21 cellular contexts compared by ENCODE assay signal in the genomic region with DNA sequence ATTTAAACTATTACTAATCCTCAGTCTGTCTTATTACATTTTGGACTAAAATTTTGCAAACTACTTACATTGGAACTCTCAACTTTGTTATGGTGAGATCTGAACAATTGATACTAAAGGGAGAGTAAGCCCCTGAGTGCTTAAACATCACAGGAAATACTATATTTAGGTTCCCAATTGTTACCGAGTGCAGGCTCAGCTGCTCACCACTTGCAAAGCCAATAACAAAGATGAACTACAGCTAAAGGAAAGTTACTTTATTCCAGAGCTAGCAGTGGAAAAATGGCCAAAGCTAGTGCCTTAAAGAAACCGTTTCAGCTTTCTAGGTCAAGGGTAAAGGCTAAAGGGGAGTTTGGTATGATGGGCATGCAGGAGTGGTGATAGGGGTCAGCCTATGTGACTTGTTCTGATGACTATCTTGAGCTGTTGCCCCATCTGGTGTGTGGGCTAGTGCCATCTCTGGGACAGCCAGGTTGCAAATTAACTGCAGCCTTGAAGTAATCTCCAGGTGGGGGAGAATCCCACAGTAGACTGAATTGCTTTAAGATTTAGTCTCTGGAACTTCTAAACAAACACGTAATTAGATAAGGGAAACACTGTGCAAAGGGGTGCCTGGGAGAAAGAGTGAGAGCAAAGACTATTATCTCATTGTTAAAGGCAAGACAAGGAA. TPM values are rescaled to one million over a fixed set of nuclear protein-coding genes. Genes with fewer than 3 reads are reported as not detected.
DNase-seq lines count a peak whose midpoint lies in the region; ATAC-seq and TF ChIP-seq lines count a peak whose summit lies in the region.
"Had no signal": no experiment of that assay in that cellular context is flagged by ENCODE, and none has a peak within 500 bp of the region (broad histone marks: within the 10 kb centered on the region; RNA-seq: fewer than 3 reads in every experiment).

No MANE protein-coding gene starts in this region.

- H3K27me3 Mint-ChIP-seq in WTC11 (ENCODE audit: low read depth) = no peaks in the 10 kb centered on the region
- peaks cover 14% of the 10 kb centered on the region for H3K27me3 Mint-ChIP-seq in activated CD4-positive, alpha-beta T cell treated with anti-CD3 and anti-CD28 coated beads for 36 hours

- no peak overlapping the region for H3K9ac ChIP-seq in HUES64 (ENCODE audit: low read depth, low read length)

- peaks cover 11% of the 10 kb centered on the region for H3K4me1 Mint-ChIP-seq in WTC11
- no peaks in the 10 kb centered on the region for H3K4me1 Mint-ChIP-seq in activated CD4-positive, alpha-beta T cell treated with anti-CD3 and anti-CD28 coated beads for 36 hours

- no peak overlapping the region for H3K27ac Mint-ChIP-seq in WTC11
- H3K27ac Mint-ChIP-seq in activated CD4-positive, alpha-beta T cell treated with anti-CD3 and anti-CD28 coated beads for 36 hours = no peak overlapping the region
- H3K27ac Mint-ChIP-seq: activated CD8-positive, alpha-beta memory T cell treated with anti-CD3 and anti-CD28 coated beads, Interleukin-2, amount 10 ng/mL, durations not matched to agents 7 days and 5 days had no signal

- CTCF ChIA-PET in BJ (lab: Yijun Ruan, JAX) = interaction anchor here (0.6 to 13.3 kb wide), 31 partner anchors 8 to 445 kb away, joined by 3 to 492 read pairs (median 4); a partner anchor contains a TSS
- CTCF ChIA-PET in WTC11 (lab: Charles Lee) = interaction anchor here (0.6 to 5.7 kb wide), 38 partner anchors 8 to 464 kb away, joined by 3 to 245 read pairs (median 4); a partner anchor contains a TSS
- CTCF ChIA-PET in activated CD4-positive, alpha-beta T cell treated with anti-CD3 and anti-CD28 coated beads for 36 hours (lab: Charles Lee) = interaction anchor here (0.7 to 15.7 kb wide), 26 partner anchors 7 to 1712 kb away, joined by 3 to 530 read pairs (median 5); a partner anchor contains a TSS

- H3K9me3 ChIP-seq in HUES64 (ENCODE audit: insufficient read depth, low read depth, low read length) = no peaks in the 10 kb centered on the region
- no peaks in the 10 kb centered on the region for H3K9me3 ChIP-seq in mesodermal cell (ENCODE audit: control insufficient read depth, low read length)
- H3K9me3 ChIP-seq: adrenal gland had no signal

- intact Hi-C loops in activated CD4-positive, alpha-beta T cell treated with anti-CD3 and anti-CD28 coated beads for 36 hours (cut with DNase I, micrococcal nuclease) = loop anchor here (1.0 to 2.0 kb wide), 2 partner anchors 388 kb away; no protein-coding TSS in a partner anchor

- 74% methylated on average over 3 of the region's 3 CpGs for WGBS in HUES64
- WGBS in mesodermal cell (ENCODE audit: insufficient coverage in 2 of 2), 2 experiments = 54 to 67% methylated on average over 1 to 2 of the region's 3 CpGs

- ATAC-seq in WTC11 = 0 out of 2 replicates have a peak, but pooled peaks have one; percentile 26
- ATAC-seq in HG03457 (IDR thresholded peaks at IDR 0.05; ENCODE audit: unreplicated experiment) = no peak
- ATAC-seq in activated CD4-positive, alpha-beta T cell treated with anti-CD3 and anti-CD28 coated beads for 36 hours = no peak
- ATAC-seq: esophagus mucosa had no signal

- POLR2A ChIA-PET in BJ (lab: Charles Lee) (no interaction called here), WTC11 (lab: Charles Lee) (no interaction called here)
- POLR2A ChIA-PET in activated CD4-positive, alpha-beta T cell treated with anti-CD3 and anti-CD28 coated beads for 36 hours (lab: Charles Lee) = interaction anchor here (0.6 kb wide), 1 partner anchor 664 kb away, joined by 3 read pairs; no protein-coding TSS in a partner anchor

- 0 out of 2 replicates have a peak overlapping the region, but pooled peaks have one; percentile 11 for H3K27ac ChIP-seq in HUES64 (ENCODE audit: low read depth, low read length)
- H3K27ac ChIP-seq in mesodermal cell (ENCODE audit: low read depth, low read length, severe bottlenecking) = peak overlapping the region; percentile 16
- H3K27ac ChIP-seq: adrenal gland, dorsolateral prefrontal cortex, PC-9, SK-N-MC had no signal

- H3K27me3 ChIP-seq in BJ (ENCODE audit: control insufficient read depth, insufficient read depth, low read length) = no peaks in the 10 kb centered on the region
- H3K27me3 ChIP-seq in HUES64 (ENCODE audit: insufficient read depth, low read length) = no peaks in the 10 kb centered on the region
- H3K27me3 ChIP-seq: adrenal gland had no signal

- H3K36me3 ChIP-seq in BJ (ENCODE audit: control insufficient read depth, insufficient read depth, low read length) = no peaks in the 10 kb centered on the region
- no peaks in the 10 kb centered on the region for H3K36me3 ChIP-seq in HUES64 (ENCODE audit: insufficient read depth, low read length)
- no peaks in the 10 kb centered on the region for H3K36me3 ChIP-seq in mesodermal cell (ENCODE audit: control insufficient read depth, insufficient read depth, low read length)
- H3K36me3 ChIP-seq: adrenal gland had no signal

- H3K4me3 ChIP-seq in BJ (ENCODE audit: low read depth, low read length) (no peak overlapping the region), HUES64 (ENCODE audit: low read length) (no peak overlapping the region), mesodermal cell (ENCODE audit: extremely low read depth, insufficient read depth, low read length, poor library complexity, severe bottlenecking) (no peak overlapping the region)
- H3K4me3 ChIP-seq: adrenal gland, dorsolateral prefrontal cortex, PC-9, SK-N-MC had no signal

- no peaks in the 10 kb centered on the region for H3K4me1 ChIP-seq in HUES64 (ENCODE audit: insufficient read depth, low read length)
- peaks cover 3% of the 10 kb centered on the region for H3K4me1 ChIP-seq in mesodermal cell (ENCODE audit: control insufficient read depth, insufficient read depth, low read length, poor library complexity, severe bottlenecking)
- H3K4me1 ChIP-seq: adrenal gland had no signal

- H3K4me3 Mint-ChIP-seq in WTC11 = no peak overlapping the region
- H3K4me3 Mint-ChIP-seq in activated CD4-positive, alpha-beta T cell treated with anti-CD3 and anti-CD28 coated beads for 36 hours = no peak overlapping the region
- H3K4me3 Mint-ChIP-seq: activated CD8-positive, alpha-beta memory T cell treated with anti-CD3 and anti-CD28 coated beads, Interleukin-2, amount 10 ng/mL, durations not matched to agents 7 days and 5 days had no signal

- no peaks in the 10 kb centered on the region for H3K36me3 Mint-ChIP-seq in WTC11
- no peaks in the 10 kb centered on the region for H3K36me3 Mint-ChIP-seq in activated CD4-positive, alpha-beta T cell treated with anti-CD3 and anti-CD28 coated beads for 36 hours (ENCODE audit: low read depth)
- H3K36me3 Mint-ChIP-seq: activated CD8-positive, alpha-beta memory T cell treated with anti-CD3 and anti-CD28 coated beads, Interleukin-2, amount 10 ng/mL, durations not matched to agents 7 days and 5 days had no signal

- peaks cover 5% of the 10 kb centered on the region for H3K9me3 Mint-ChIP-seq in WTC11
- H3K9me3 Mint-ChIP-seq in activated CD4-positive, alpha-beta T cell treated with anti-CD3 and anti-CD28 coated beads for 36 hours (ENCODE audit: low read depth) = no peaks in the 10 kb centered on the region

- DNase-seq in BJ (ENCODE audit: low read depth) (no peak), WTC11 (ENCODE audit: low spot score) (no peak), DMS79 treated with DMSO at 0.1 percent for 48 hours (lab: John Stamatoyannopoulos, UW) (no peak)
- DNase-seq in stimulated activated CD4-positive, alpha-beta T cell treated with anti-CD3 and anti-CD28 coated beads, Interleukin-2, amount 100 ng/mL, for 24 hours = no peak
- no peak for DNase-seq in activated CD4-positive, alpha-beta T cell treated with anti-CD3 and anti-CD28 coated beads for 36 hours
- DNase-seq: activated effector memory CD4-positive, alpha-beta T cell treated with anti-CD3 and anti-CD28 coated beads, Interleukin-2, amount 50 U/mL, for 16 hours; GOT3; NCI-H1417 treated with DMSO at 0.1 percent for 48 hours; T-helper 9 cell had no signal

- TF ChIP-seq CTCF in BJ (IDR thresholded peaks at IDR 0.05; ENCODE audit: insufficient read depth, low read depth, low read length) (0 out of 2 replicates have a peak, but pooled peaks have one; percentile 1), WTC11 (IDR thresholded peaks at IDR 0.05) (no peak)

RNA-seq across cellular contexts. Expression of a gene that starts 7.8 kb away (rescaled TPM):
- polyA plus RNA-seq in BJ (2011; rRNA removed) = 63.8 and 72.5 TPM in 2 replicates
- 21.3 and 32.4 TPM in 2 replicates for polyA minus RNA-seq in BJ (2011; rRNA and poly(A)+ RNA removed)
- polyA plus RNA-seq in HUES64 (2013, experiment 1 of 2) = 76.8 TPM
- 79.8 TPM for polyA plus RNA-seq in HUES64 (2013, experiment 2 of 2)
- 56.0 to 67.2 TPM (median 62.4 TPM) in 3 replicates for total RNA-seq in WTC11 (2021)
- polyA plus RNA-seq in mesodermal cell (2013, experiment 1 of 2) = 80.4 TPM
- polyA plus RNA-seq in mesodermal cell (2013, experiment 2 of 2) = 91.0 TPM
- total RNA-seq in activated CD4-positive, alpha-beta T cell treated with anti-CD3 and anti-CD28 coated beads for 36 hours = 10 to 100 TPM; 29.6 to 67.0 TPM

RNA-seq across cellular contexts. Expression of a gene that starts 28.4 kb away (rescaled TPM):
- polyA plus RNA-seq in BJ (2011; rRNA removed) = 5.4 and 12.4 TPM in 2 replicates
- 8.5 and 10.2 TPM in 2 replicates for polyA minus RNA-seq in BJ (2011; rRNA and poly(A)+ RNA removed)
- 24.0 TPM for polyA plus RNA-seq in HUES64 (2013, experiment 1 of 2)
- polyA plus RNA-seq in HUES64 (2013, experiment 2 of 2) = 28.0 TPM
- 23.3 to 26.1 TPM (median 23.7 TPM) in 3 replicates for total RNA-seq in WTC11 (2021)
- 16.8 TPM for polyA plus RNA-seq in mesodermal cell (2013, experiment 1 of 2)
- 18.9 TPM for polyA plus RNA-seq in mesodermal cell (2013, experiment 2 of 2)
- total RNA-seq in activated CD4-positive, alpha-beta T cell treated with anti-CD3 and anti-CD28 coated beads for 36 hours = 10 to 100 TPM; 14.4 to 18.9 TPM

RNA-seq across cellular contexts. Expression of a gene that starts 28.6 kb away (rescaled TPM):
- polyA plus RNA-seq in BJ (2011; rRNA removed) = 7.6 and 9.2 TPM in 2 replicates
- 1.0 and 4.2 TPM in 2 replicates for polyA minus RNA-seq in BJ (2011; rRNA and poly(A)+ RNA removed)
- 15.1 TPM for polyA plus RNA-seq in HUES64 (2013, experiment 1 of 2)
- polyA plus RNA-seq in HUES64 (2013, experiment 2 of 2) = 26.6 TPM
- total RNA-seq in WTC11 (2021) = 13.6 to 20.5 TPM (median 14.5 TPM) in 3 replicates
- polyA plus RNA-seq in mesodermal cell (2013, experiment 1 of 2) = 30.8 TPM
- polyA plus RNA-seq in mesodermal cell (2013, experiment 2 of 2) = 29.3 TPM
- total RNA-seq in activated CD4-positive, alpha-beta T cell treated with anti-CD3 and anti-CD28 coated beads for 36 hours = 10 to 100 TPM; 16.1 to 19.5 TPM

RNA-seq across cellular contexts. Expression of a gene that starts 54.7 kb away (rescaled TPM):
- polyA plus RNA-seq in BJ (2011; rRNA removed) = 0.01 TPM in 1 of 2 replicates, not detected in the other
- polyA minus RNA-seq in BJ (2011; rRNA and poly(A)+ RNA removed) = not detected in 2 replicates
- polyA plus RNA-seq in HUES64 (2013, experiment 1 of 2) = not detected
- not detected for polyA plus RNA-seq in HUES64 (2013, experiment 2 of 2)
- total RNA-seq in WTC11 (2021) = 0.02 to 0.09 TPM in 2 of 3 replicates, not detected in the other
- polyA plus RNA-seq in mesodermal cell (2013, experiment 1 of 2) = not detected
- not detected for polyA plus RNA-seq in mesodermal cell (2013, experiment 2 of 2)
- under 1 TPM in 1 of 2 experiments, not detected in 1; 0.02 TPM for total RNA-seq in activated CD4-positive, alpha-beta T cell treated with anti-CD3 and anti-CD28 coated beads for 36 hours
- total RNA-seq: activated CD8-positive, alpha-beta memory T cell treated with anti-CD3 and anti-CD28 coated beads, Interleukin-2, amount 10 ng/mL, durations not matched to agents 7 days and 5 days; adrenal gland; cardiac septum; esophagus mucosa; HT1080; left lobe of liver had no signal

RNA-seq across cellular contexts. Expression of a gene that starts 54.8 kb away (rescaled TPM):
- polyA plus RNA-seq in BJ (2011; rRNA removed) = 2.4 and 5.1 TPM in 2 replicates
- polyA minus RNA-seq in BJ (2011; rRNA and poly(A)+ RNA removed) = 2.2 and 3.0 TPM in 2 replicates
- 4.0 TPM for polyA plus RNA-seq in HUES64 (2013, experiment 1 of 2)
- polyA plus RNA-seq in HUES64 (2013, experiment 2 of 2) = 4.4 TPM
- 6.0 to 7.5 TPM (median 6.2 TPM) in 3 replicates for total RNA-seq in WTC11 (2021)
- 3.6 TPM for polyA plus RNA-seq in mesodermal cell (2013, experiment 1 of 2)
- 3.7 TPM for polyA plus RNA-seq in mesodermal cell (2013, experiment 2 of 2)
- total RNA-seq in activated CD4-positive, alpha-beta T cell treated with anti-CD3 and anti-CD28 coated beads for 36 hours = 1 to 10 TPM; 8.9 to 9.7 TPM
